Comparison of ENCODE assay signal across 10 cellular contexts in the genomic region with DNA sequence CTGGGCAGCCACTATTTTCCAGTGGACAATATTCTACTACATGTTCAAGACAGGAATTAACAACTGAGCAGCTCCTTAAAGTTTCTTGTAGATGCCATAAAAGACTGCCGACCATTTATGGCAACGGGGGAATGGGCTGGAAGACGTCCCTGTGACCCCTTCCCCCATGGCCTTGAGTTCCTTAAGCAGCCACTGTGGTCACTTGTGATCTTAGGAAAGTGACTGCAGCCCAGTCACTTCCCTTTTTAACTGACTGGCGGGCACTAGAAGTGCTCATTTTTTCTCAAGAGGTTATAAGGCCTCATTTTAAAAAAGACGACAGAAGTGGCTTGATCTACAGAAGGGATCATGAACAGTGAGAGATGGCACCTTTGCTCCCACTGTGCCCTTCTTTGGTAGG.
"Had no signal": no experiment of that assay in that cellular context is flagged by ENCODE, and none has a peak within 500 bp of the region (broad histone marks: within the 10 kb centered on the region; RNA-seq: fewer than 3 reads in every experiment).

No MANE protein-coding gene starts in this region.

- H3K4me1 ChIP-seq: foreskin keratinocyte had no signal

- FAIRE-seq: endothelial cell of umbilical vein had no signal

- ATAC-seq: activated naive CD8-positive, alpha-beta T cell treated with anti-CD3 and anti-CD28 coated beads, Interleukin-2, amount 50 U/mL, for 24 hours; foreskin keratinocyte; sciatic nerve had no signal

- DNase-seq: activated CD4-positive, CD25-positive, alpha-beta regulatory T cell treated with anti-CD3 and anti-CD28 coated beads, Interleukin-2, amount 50 U/mL, for 72 hours; activated naive CD4-positive, alpha-beta T cell treated with Interleukin-2 at 50 U/mL for 16 hours; activated naive CD8-positive, alpha-beta T cell treated with anti-CD3 and anti-CD28 coated beads, Interleukin-2, amount 50 U/mL, for 24 hours; aorta; cortex of kidney; effector CD4-positive, alpha-beta T cell; foreskin keratinocyte; immature natural killer cell had no signal

- H3K27ac ChIP-seq: foreskin keratinocyte had no signal

- H3K27me3 ChIP-seq: foreskin keratinocyte had no signal
